ENCODE assay signal across 2 cellular contexts in the genomic region with DNA sequence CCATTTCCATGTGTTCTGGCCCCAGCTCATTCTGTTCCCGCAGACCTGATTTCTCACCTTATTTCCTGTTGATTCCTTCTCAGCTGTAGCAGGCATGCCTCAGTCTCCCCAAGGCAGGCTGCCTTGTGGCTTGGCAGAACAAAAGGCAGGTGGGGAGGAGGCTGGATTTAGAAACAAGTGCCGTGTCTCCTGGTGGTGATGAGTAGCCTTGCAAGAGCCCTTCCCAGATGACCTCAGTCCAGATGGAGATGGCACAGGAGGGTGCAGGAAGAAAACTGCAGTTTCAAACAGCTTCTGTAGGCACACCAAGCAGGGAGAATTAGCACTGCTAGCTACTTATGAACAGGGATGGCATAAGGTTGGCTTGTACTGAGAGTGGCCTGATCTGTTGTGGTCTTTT.
TF ChIP-seq lines count a peak whose summit lies in the region.

No MANE protein-coding gene starts in this region.

TF ChIP-seq in HCT116, 20 proteins besides CTCF, POLR2A, EP300 and RAD21:
- no peak for TF ChIP-seq EZH2 (IDR thresholded peaks at IDR 0.05)
- no peak for TF ChIP-seq TCF7L2 (IDR thresholded peaks at IDR 0.05; ENCODE audit: borderline replicate concordance, extremely low read depth, insufficient read depth, insufficient read length)
- no peak for TF ChIP-seq ZNF274 (IDR thresholded peaks at IDR 0.05; ENCODE audit: low read depth, low read length)
- no peak for TF ChIP-seq SIN3A (IDR thresholded peaks at IDR 0.05; ENCODE audit: low read depth)
- TF ChIP-seq CBX3 (IDR thresholded peaks at IDR 0.05; ENCODE audit: low read depth): no peak
- TF ChIP-seq ELF1 (IDR thresholded peaks at IDR 0.05; ENCODE audit: borderline replicate concordance, low read depth): no peak
- TF ChIP-seq POLR2AphosphoS5 (IDR thresholded peaks at IDR 0.05; ENCODE audit: low read depth, low read length): no peak
- no peak for TF ChIP-seq FOSL1 (IDR thresholded peaks at IDR 0.05; ENCODE audit: low read depth)
- TF ChIP-seq YY1 (IDR thresholded peaks at IDR 0.05; ENCODE audit: extremely low read depth, insufficient replicate concordance, low read depth, low read length): no peak

TF ChIP-seq in H1, 55 proteins besides CTCF, POLR2A, EP300 and RAD21:
- TF ChIP-seq RNF2 (IDR thresholded peaks at IDR 0.05; ENCODE audit: borderline replicate concordance, low read depth, low read length, missing control alignments, poor library complexity, severe bottlenecking) (no peak), YY1 (IDR thresholded peaks at IDR 0.05; ENCODE audit: low read depth, low read length) (no peak), CBX5 (IDR thresholded peaks at IDR 0.05; ENCODE audit: low read depth, low read length) (no peak), NANOG (IDR thresholded peaks at IDR 0.05; ENCODE audit: insufficient read depth, low read depth, low read length, poor library complexity, severe bottlenecking) (no peak), SIRT6 (IDR thresholded peaks at IDR 0.05; ENCODE audit: low read length) (no peak), CREB1 (IDR thresholded peaks at IDR 0.05) (no peak), BCL11A (IDR thresholded peaks at IDR 0.05; ENCODE audit: low read depth in 2 of 2, low read length in 2 of 2) (no peak)
